Comparison of ENCODE assay signal across 27 cellular contexts in the genomic region with DNA sequence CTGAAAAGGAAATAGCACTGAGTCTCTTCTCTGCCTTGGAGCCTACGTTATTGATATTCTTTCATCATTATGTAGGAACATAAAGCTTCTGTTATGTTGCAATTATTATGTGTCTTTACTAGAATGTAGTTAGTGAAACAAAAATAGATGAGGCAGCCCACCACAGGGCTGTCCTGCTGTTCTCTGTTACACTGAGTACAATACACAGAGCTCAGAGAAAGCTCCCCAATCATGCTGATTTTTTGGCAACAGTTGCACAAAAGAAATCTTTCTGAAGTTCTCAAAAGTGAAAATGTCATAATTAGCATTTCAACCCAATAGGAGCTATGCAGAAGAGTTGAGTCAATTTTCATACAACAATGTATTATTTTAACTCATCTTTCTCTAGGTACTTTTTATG.
DNase-seq lines count a peak whose midpoint lies in the region; ATAC-seq, FAIRE-seq and TF ChIP-seq lines count a peak whose summit lies in the region.
"Had no signal": no experiment of that assay in that cellular context is flagged by ENCODE, and none has a peak within 500 bp of the region (broad histone marks: within the 10 kb centered on the region; RNA-seq: fewer than 3 reads in every experiment).

No MANE protein-coding gene starts in this region.

- H3K27me3 ChIP-seq in neural progenitor cell = no peaks in the 10 kb centered on the region

- in situ Hi-C loops in astrocyte of the spinal cord (cut with HindIII; ENCODE audit: low sequenced_read_pairs) = no loop called here

- no peaks in the 10 kb centered on the region for H3K36me3 Mint-ChIP-seq in neural progenitor cell

- H3K27ac Mint-ChIP-seq in neural progenitor cell = no peak overlapping the region
- H3K27ac Mint-ChIP-seq: CD4-positive, alpha-beta T cell had no signal

- no peak for TF ChIP-seq CTCF in astrocyte of the spinal cord (IDR thresholded peaks at IDR 0.05; ENCODE audit: low read depth, low read length)
- no peak for TF ChIP-seq CTCF in neural progenitor cell (IDR thresholded peaks at IDR 0.05)

- no peaks in the 10 kb centered on the region for H3K27me3 Mint-ChIP-seq in neural progenitor cell (ENCODE audit: insufficient read depth, low read depth)

- no peaks in the 10 kb centered on the region for H3K9me3 ChIP-seq in neural progenitor cell (ENCODE audit: low read depth)
- H3K9me3 ChIP-seq: SK-N-SH had no signal

- DNase-seq in H54 (ENCODE audit: insufficient read length, low spot score) = no peak
- DNase-seq in astrocyte of the spinal cord (ENCODE audit: low read depth, low spot score) = peak; percentile 51
- peak; percentile 43 for DNase-seq in globus pallidus (ENCODE audit: low spot score)
- DNase-seq in sciatic nerve (ENCODE audit: low spot score) = no peak
- no peak for DNase-seq in neural progenitor cell (ENCODE audit: low spot score)
- no peak for DNase-seq in stimulated activated CD4-positive, alpha-beta T cell treated with anti-CD3 and anti-CD28 coated beads, Interleukin-12 subunit alpha, Interleukin-12 subunit beta, amount 100 ng/mL, for 4 hours
- DNase-seq in NCI-H2196 (lab: John Stamatoyannopoulos, UW; ENCODE audit: unreplicated experiment) = no peak
- DNase-seq: CD4-positive, alpha-beta T cell; COR-L47; DMS53; H7; KBM-7; MV-4-11; NCI-H1105; NCI-H1436 treated with DMSO at 0.1 percent for 48 hours; NCI-H187 treated with DMSO at 0.1 percent for 48 hours; NCI-H446; NCI-H524 treated with DMSO at 0.1 percent for 48 hours; NCI-H774; SIG-M5; SK-N-SH had no signal

- H3K27ac ChIP-seq in neural progenitor cell = no peak overlapping the region
- H3K27ac ChIP-seq: BLaER1 treated with 17β-estradiol and CSF1 and Interleukin-3, amounts not matched to agents 10 nM and 100 nM had no signal

- H3K4me1 Mint-ChIP-seq in neural progenitor cell = peaks cover 32% of the 10 kb centered on the region

- no peak overlapping the region for H2AFZ ChIP-seq in neural progenitor cell (replicated peaks)

- no peak overlapping the region for H3K4me3 ChIP-seq in astrocyte of the spinal cord (ENCODE audit: low read depth, low read length)
- H3K4me3 ChIP-seq in neural progenitor cell = no peak overlapping the region
- H3K4me3 ChIP-seq: BLaER1 treated with 17β-estradiol and CSF1 and Interleukin-3, amounts not matched to agents 10 nM and 100 nM; GM12878 had no signal

- no peaks in the 10 kb centered on the region for H3K36me3 ChIP-seq in neural progenitor cell
- H3K36me3 ChIP-seq: BLaER1 treated with 17β-estradiol and CSF1 and Interleukin-3, amounts not matched to agents 10 nM and 100 nM had no signal

- H4K20me1 ChIP-seq in neural progenitor cell (ENCODE audit: low read depth) = no peaks in the 10 kb centered on the region
- H4K20me1 ChIP-seq: BLaER1 treated with 17β-estradiol and CSF1 and Interleukin-3, amounts not matched to agents 10 nM and 100 nM had no signal

- ATAC-seq in sciatic nerve = peak; percentile 39
- no peak for ATAC-seq in HG03175 (IDR thresholded peaks at IDR 0.05; ENCODE audit: unreplicated experiment)

- H3K4me1 ChIP-seq in neural progenitor cell = peaks cover 19% of the 10 kb centered on the region

- no peaks in the 10 kb centered on the region for H3K79me2 ChIP-seq in neural progenitor cell (ENCODE audit: low read depth)

- intact Hi-C loops in sciatic nerve (cut with DNase I) = no loop called here

- H3K4me3 Mint-ChIP-seq in neural progenitor cell = no peak overlapping the region
- H3K4me3 Mint-ChIP-seq: CD4-positive, alpha-beta T cell had no signal

- no peak overlapping the region for H3K4me2 ChIP-seq in neural progenitor cell
- H3K4me2 ChIP-seq: BLaER1 treated with 17β-estradiol and CSF1 and Interleukin-3, amounts not matched to agents 10 nM and 100 nM; SK-N-SH had no signal

- peak; percentile 27 for FAIRE-seq in H54 (lab: Jason Lieb, UNC)
- FAIRE-seq: A204.1, G401.6, GM12878, RCC 7860 had no signal

- H3K9me3 Mint-ChIP-seq in neural progenitor cell = no peaks in the 10 kb centered on the region
- H3K9me3 Mint-ChIP-seq: CD4-positive, alpha-beta T cell had no signal

- H3K9ac ChIP-seq in neural progenitor cell = no peak overlapping the region
- H3K9ac ChIP-seq: BLaER1 treated with 17β-estradiol and CSF1 and Interleukin-3, amounts not matched to agents 10 nM and 100 nM; SK-N-SH had no signal

- H3F3A ChIP-seq in neural progenitor cell (ENCODE audit: low read depth) = no peaks in the 10 kb centered on the region

- no peak for TF ChIP-seq POLR2A in H54 (IDR thresholded peaks at IDR 0.05; ENCODE audit: low read depth, low read length)

Comparison
In these comparisons a context has a peak if more than half of its experiments do, and no peak if none do; other contexts are left out.
1. DNase-seq: peak in astrocyte of the spinal cord (single experiment) and globus pallidus (single experiment); none in H54 (single experiment), sciatic nerve (single experiment), neural progenitor cell (single experiment), stimulated activated CD4-positive, alpha-beta T cell treated with anti-CD3 and anti-CD28 coated beads, Interleukin-12 subunit alpha, Interleukin-12 subunit beta, amount 100 ng/mL, for 4 hours (single experiment) and NCI-H2196 (single experiment).